In the genomic region with DNA sequence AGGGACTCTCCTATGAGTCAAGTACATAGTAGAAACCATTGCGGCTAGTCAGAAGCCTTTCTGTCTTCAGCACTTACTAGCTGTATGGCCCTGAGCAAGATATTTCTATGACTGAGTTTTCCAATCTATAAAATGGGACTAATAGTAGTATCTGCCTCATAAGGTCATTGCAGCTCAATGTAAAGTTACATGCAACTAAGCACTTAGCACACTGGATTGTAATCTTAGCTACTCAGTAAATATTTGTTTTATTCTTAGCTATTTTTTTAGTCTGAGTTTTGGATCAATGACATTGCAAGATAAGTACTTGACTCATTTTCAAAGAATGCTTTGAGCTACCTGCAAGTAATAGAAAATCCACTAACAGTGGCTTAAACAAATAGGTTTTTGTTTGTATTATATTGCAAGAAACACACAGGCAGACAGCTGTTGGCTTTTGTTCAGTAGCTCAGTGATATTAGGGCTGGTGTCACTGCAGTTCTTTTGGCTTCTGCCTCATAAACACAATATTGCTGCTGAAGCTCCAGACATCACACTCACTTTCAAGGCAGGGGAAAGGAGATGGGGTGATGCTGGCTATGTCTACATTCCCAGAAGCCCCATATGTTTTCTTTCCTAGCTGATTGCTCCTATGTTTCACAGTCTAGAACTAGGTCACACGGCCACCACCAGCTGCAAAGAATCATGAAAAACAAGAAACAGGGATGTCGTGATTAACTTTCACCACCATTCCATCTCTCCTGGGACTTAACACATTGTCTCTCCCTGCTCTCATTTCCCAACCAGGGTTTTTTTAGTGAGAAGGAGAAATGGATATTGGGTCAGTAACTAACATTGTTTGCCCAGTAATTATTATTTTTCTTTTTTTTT, we compare ENCODE assay signal across 1 cellular context.
TF ChIP-seq lines count a peak whose summit lies in the region.

No MANE protein-coding gene starts in this region.

TF ChIP-seq in H1, 55 proteins besides CTCF, POLR2A, EP300 and RAD21:
- TF ChIP-seq ASH2L (IDR thresholded peaks at IDR 0.05; ENCODE audit: low read length): no peak
- TF ChIP-seq, protein P1, sequence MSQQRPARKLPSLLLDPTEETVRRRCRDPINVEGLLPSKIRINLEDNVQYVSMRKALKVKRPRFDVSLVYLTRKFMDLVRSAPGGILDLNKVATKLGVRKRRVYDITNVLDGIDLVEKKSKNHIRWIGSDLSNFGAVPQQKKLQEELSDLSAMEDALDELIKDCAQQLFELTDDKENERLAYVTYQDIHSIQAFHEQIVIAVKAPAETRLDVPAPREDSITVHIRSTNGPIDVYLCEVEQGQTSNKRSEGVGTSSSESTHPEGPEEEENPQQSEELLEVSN (IDR thresholded peaks at IDR 0.05): no peak
- peak; percentile 78; the same call in 1 of the 2 replicates for TF ChIP-seq KDM1A (IDR thresholded peaks at IDR 0.05; ENCODE audit: borderline replicate concordance, low read length)
